Comparison of ENCODE assay signal across 14 cellular contexts in the genomic region with DNA sequence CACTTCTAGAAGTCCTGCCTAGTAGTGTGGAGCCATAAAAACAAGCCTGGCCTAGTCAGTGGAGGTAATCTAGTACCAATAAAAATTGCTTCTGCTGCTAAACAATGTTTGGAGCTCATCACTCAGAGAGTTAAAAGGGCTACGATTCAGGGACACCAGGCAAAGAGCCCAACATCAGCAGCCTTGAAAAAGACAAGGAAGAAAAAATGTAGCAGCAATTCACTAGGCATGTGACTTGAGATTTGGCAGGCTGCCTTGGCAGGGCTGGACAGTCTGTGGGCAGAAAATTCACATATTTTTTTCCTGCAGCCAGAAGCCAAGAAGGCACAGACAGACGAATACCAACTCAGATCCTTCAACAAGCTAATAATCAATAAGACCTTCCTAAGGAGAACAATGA. TPM values are rescaled to one million over a fixed set of nuclear protein-coding genes. Genes with fewer than 3 reads are reported as not detected.
DNase-seq lines count a peak whose midpoint lies in the region; TF ChIP-seq lines count a peak whose summit lies in the region.
"Had no signal": no experiment of that assay in that cellular context is flagged by ENCODE, and none has a peak within 500 bp of the region (broad histone marks: within the 10 kb centered on the region; RNA-seq: fewer than 3 reads in every experiment).

No MANE protein-coding gene starts in this region.

- H3K27ac ChIP-seq in adrenal gland, result peak overlapping the region in 4 of 5 donors; percentile 14 to 74 (median 54)
- H3K27ac ChIP-seq in coronary artery, result no peak overlapping the region
- H3K27ac ChIP-seq in esophagus squamous epithelium, result no peak overlapping the region
- H3K27ac ChIP-seq: upper lobe of right lung had no signal

- no peaks in the 10 kb centered on the region for H3K9me3 Mint-ChIP-seq in Calu3 (ENCODE audit: low read depth, unreplicated experiment)
- peaks cover 5% of the 10 kb centered on the region for H3K9me3 Mint-ChIP-seq in glutamatergic neuron (ENCODE audit: unreplicated experiment)
- H3K9me3 Mint-ChIP-seq in activated T-helper 1 cell treated with anti-CD3 and anti-CD28 coated beads, Interleukin-12 subunit alpha, Interleukin-12 subunit beta, Interleukin-2, Interleukin-4 antibody, amounts not matched to agents 30 ng/mL and 10 ng/mL and 1 ng/mL, durations not matched to agents 14 hours and 24 hours and 36 hours, result no peaks in the 10 kb centered on the region

- H3K36me3 Mint-ChIP-seq in Calu3 (ENCODE audit: insufficient read depth, unreplicated experiment), result no peaks in the 10 kb centered on the region
- H3K36me3 Mint-ChIP-seq in glutamatergic neuron (ENCODE audit: unreplicated experiment), result no peaks in the 10 kb centered on the region
- no peaks in the 10 kb centered on the region for H3K36me3 Mint-ChIP-seq in activated T-helper 1 cell treated with anti-CD3 and anti-CD28 coated beads, Interleukin-12 subunit alpha, Interleukin-12 subunit beta, Interleukin-2, Interleukin-4 antibody, amounts not matched to agents 30 ng/mL and 10 ng/mL and 1 ng/mL, durations not matched to agents 14 hours and 24 hours and 36 hours (ENCODE audit: low read depth)

- H3K9me3 ChIP-seq in adrenal gland (replicated peaks in 1 of 3), result no peaks in the 10 kb centered on the region
- H3K9me3 ChIP-seq in esophagus squamous epithelium, result no peaks in the 10 kb centered on the region
- H3K9me3 ChIP-seq: Caco-2, upper lobe of right lung had no signal

- H3K27me3 ChIP-seq in adrenal gland, result no peaks in the 10 kb centered on the region
- no peaks in the 10 kb centered on the region for H3K27me3 ChIP-seq in esophagus squamous epithelium
- H3K27me3 ChIP-seq: upper lobe of right lung had no signal

- TF ChIP-seq POLR2A in adrenal gland (IDR thresholded peaks at IDR 0.05), result peak in 1 of 2 donors; percentile 47
- no peak for TF ChIP-seq POLR2A in esophagus squamous epithelium (IDR thresholded peaks at IDR 0.05)

- H3K36me3 ChIP-seq in adrenal gland (replicated peaks in 1 of 2) (no peaks in the 10 kb centered on the region), esophagus squamous epithelium (no peaks in the 10 kb centered on the region)
- H3K36me3 ChIP-seq: upper lobe of right lung had no signal

- H3K4me1 ChIP-seq in adrenal gland (replicated peaks in 1 of 2), result peaks cover 35 to 50% of the 10 kb centered on the region in 2 donors
- peaks cover 0 to 15% (median 0%) of the 10 kb centered on the region in 3 donors for H3K4me1 ChIP-seq in esophagus squamous epithelium
- H3K4me1 ChIP-seq: Caco-2, upper lobe of right lung had no signal

- H3K27ac Mint-ChIP-seq in Calu3 (ENCODE audit: unreplicated experiment) (no peak overlapping the region), glutamatergic neuron (ENCODE audit: unreplicated experiment) (peak overlapping the region; percentile 41)
- no peak overlapping the region for H3K27ac Mint-ChIP-seq in activated T-helper 1 cell treated with anti-CD3 and anti-CD28 coated beads, Interleukin-12 subunit alpha, Interleukin-12 subunit beta, Interleukin-2, Interleukin-4 antibody, amounts not matched to agents 30 ng/mL and 10 ng/mL and 1 ng/mL, durations not matched to agents 14 hours and 24 hours and 36 hours

- peak; percentile 44 for DNase-seq in Calu3
- peak; percentile 91 to 97 (median 94) for DNase-seq in adrenal gland
- DNase-seq in glutamatergic neuron, result no peak
- peak; percentile 68 to 95 (median 86) for DNase-seq in posterior cingulate gyrus
- DNase-seq in coronary artery (ENCODE audit: low spot score), result no peak
- DNase-seq in esophagus squamous epithelium (lab: John Stamatoyannopoulos, UW), result no peak
- DNase-seq in activated T-helper 1 cell treated with anti-CD3 and anti-CD28 coated beads, Interleukin-12 subunit alpha, Interleukin-12 subunit beta, Interleukin-2, Interleukin-4 antibody, amounts not matched to agents 30 ng/mL and 10 ng/mL and 1 ng/mL, durations not matched to agents 14 hours and 24 hours and 36 hours (ENCODE audit: low spot score), result no peak
- no peak for DNase-seq in SKM-1 treated with dmso at 0.1 percent for 144 hours (lab: John Stamatoyannopoulos, UW; ENCODE audit: unreplicated experiment)
- DNase-seq: Caco-2; effector memory CD4-positive, alpha-beta T cell; mesendoderm; NCI-H510A; T-helper 2 cell; upper lobe of right lung had no signal

- peaks cover 7% of the 10 kb centered on the region for H3K4me1 Mint-ChIP-seq in Calu3 (ENCODE audit: low read depth, unreplicated experiment)
- peaks cover 44% of the 10 kb centered on the region for H3K4me1 Mint-ChIP-seq in glutamatergic neuron (ENCODE audit: low read depth, unreplicated experiment)
- peaks cover 7% of the 10 kb centered on the region for H3K4me1 Mint-ChIP-seq in activated T-helper 1 cell treated with anti-CD3 and anti-CD28 coated beads, Interleukin-12 subunit alpha, Interleukin-12 subunit beta, Interleukin-2, Interleukin-4 antibody, amounts not matched to agents 30 ng/mL and 10 ng/mL and 1 ng/mL, durations not matched to agents 14 hours and 24 hours and 36 hours (ENCODE audit: low read depth)

- H3K27me3 Mint-ChIP-seq in Calu3 (ENCODE audit: unreplicated experiment) (peaks cover 7% of the 10 kb centered on the region), glutamatergic neuron (ENCODE audit: unreplicated experiment) (no peaks in the 10 kb centered on the region)
- H3K27me3 Mint-ChIP-seq in activated T-helper 1 cell treated with anti-CD3 and anti-CD28 coated beads, Interleukin-12 subunit alpha, Interleukin-12 subunit beta, Interleukin-2, Interleukin-4 antibody, amounts not matched to agents 30 ng/mL and 10 ng/mL and 1 ng/mL, durations not matched to agents 14 hours and 24 hours and 36 hours (ENCODE audit: insufficient read depth), result peaks cover 4% of the 10 kb centered on the region

- H3K4me3 Mint-ChIP-seq in Calu3 (ENCODE audit: low read depth, unreplicated experiment) (no peak overlapping the region), glutamatergic neuron (ENCODE audit: unreplicated experiment) (no peak overlapping the region)
- H3K4me3 Mint-ChIP-seq in activated T-helper 1 cell treated with anti-CD3 and anti-CD28 coated beads, Interleukin-12 subunit alpha, Interleukin-12 subunit beta, Interleukin-2, Interleukin-4 antibody, amounts not matched to agents 30 ng/mL and 10 ng/mL and 1 ng/mL, durations not matched to agents 14 hours and 24 hours and 36 hours, result no peak overlapping the region

- TF ChIP-seq CTCF in Calu3 (IDR thresholded peaks at IDR 0.05; ENCODE audit: unreplicated experiment), result no peak
- TF ChIP-seq CTCF in adrenal gland (IDR thresholded peaks at IDR 0.05), result no peak
- TF ChIP-seq CTCF in glutamatergic neuron (IDR thresholded peaks at IDR 0.05; ENCODE audit: partially characterized antibody, unreplicated experiment), result no peak
- no peak for TF ChIP-seq CTCF in coronary artery (IDR thresholded peaks at IDR 0.05)
- no peak for TF ChIP-seq CTCF in esophagus squamous epithelium (IDR thresholded peaks at IDR 0.05)

- no peak overlapping the region for H3K4me3 ChIP-seq in adrenal gland
- no peak overlapping the region for H3K4me3 ChIP-seq in coronary artery
- H3K4me3 ChIP-seq in esophagus squamous epithelium, result no peak overlapping the region
- H3K4me3 ChIP-seq: upper lobe of right lung had no signal

- intact Hi-C loops in Calu3 (cut with micrococcal nuclease; ENCODE audit: unreplicated experiment), result no loop called here
- intact Hi-C loops in adrenal gland (cut with DNase I), result loop anchor here in 1 of 2 donors (5.0 kb wide), 1 partner anchor 45 kb away; a partner anchor contains a TSS
- intact Hi-C loops in posterior cingulate gyrus (cut with DNase I), result loop anchor here (5.0 kb wide), 1 partner anchor 100 kb away; no protein-coding TSS in a partner anchor
- intact Hi-C loops in esophagus squamous epithelium (cut with DNase I), result no loop called here
- intact Hi-C loops in activated T-helper 1 cell treated with anti-CD3 and anti-CD28 coated beads, Interleukin-12 subunit alpha, Interleukin-12 subunit beta, Interleukin-2, Interleukin-4 antibody, amounts not matched to agents 30 ng/mL and 10 ng/mL and 1 ng/mL, durations not matched to agents 14 hours and 24 hours and 36 hours (cut with micrococcal nuclease), result no loop called here

- 3 to 13% (median 11%) methylated on average over 2 of the region's 2 CpGs for WGBS in adrenal gland, 4 donors
- WGBS in esophagus squamous epithelium, 2 donors, result 4 to 10% methylated on average over 2 of the region's 2 CpGs

- no TSS peak for BruUV-seq in Calu3 (replicated peaks; lab: Mats Ljungman, UMichigan)

- CTCF ChIA-PET in Calu3 (lab: Charles Lee), result no interaction called here

RNA-seq across cellular contexts. Expression of a gene that starts 47.2 kb away (rescaled TPM):
- 0.45 and 0.56 TPM in 2 replicates for total RNA-seq in Calu3 (2022)
- total RNA-seq in adrenal gland, result 10 to 100 TPM; 14.8 to 31.3 (median 24.8) TPM
- polyA plus RNA-seq in adrenal gland, result 10 to 100 TPM in 1 of 3 donors, 1 to 10 TPM in 2; 4.1 to 12.8 (median 4.3) TPM
- 8.2 TPM for total RNA-seq in glutamatergic neuron (ENCODE audit: unreplicated experiment)
- 1 to 10 TPM in 1 of 4 donors, under 1 TPM in 3; 0.09 to 8.8 (median 0.47) TPM for total RNA-seq in esophagus squamous epithelium
- total RNA-seq in activated T-helper 1 cell treated with anti-CD3 and anti-CD28 coated beads, Interleukin-12 subunit alpha, Interleukin-12 subunit beta, Interleukin-2, Interleukin-4 antibody, amounts not matched to agents 30 ng/mL and 10 ng/mL and 1 ng/mL, durations not matched to agents 14 hours and 24 hours and 36 hours, result 0.18 TPM in 1 of 2 replicates, not detected in the other

Comparison
In these comparisons a context has a peak if more than half of its experiments do, and no peak if none do; other contexts are left out.
1. DNase-seq: peak in Calu3 (single experiment), adrenal gland (7 of 7) and posterior cingulate gyrus (10 of 10); none in glutamatergic neuron (single experiment), coronary artery (single experiment), esophagus squamous epithelium (single experiment), activated T-helper 1 cell treated with anti-CD3 and anti-CD28 coated beads, Interleukin-12 subunit alpha, Interleukin-12 subunit beta, Interleukin-2, Interleukin-4 antibody, amounts not matched to agents 30 ng/mL and 10 ng/mL and 1 ng/mL, durations not matched to agents 14 hours and 24 hours and 36 hours (single experiment) and SKM-1 treated with dmso at 0.1 percent for 144 hours (single experiment).
2. H3K27ac ChIP-seq: peak in adrenal gland (4 of 5); none in coronary artery (0 of 2) and esophagus squamous epithelium (0 of 4).